ENCODE assay signal across 18 cellular contexts in genomic region chr1:44988531-44989156, GRCh38.
"Had no signal": no experiment of that assay in that cellular context is flagged by ENCODE, and none has a peak within 500 bp of the region (broad histone marks: within the 10 kb centered on the region; RNA-seq: fewer than 3 reads in every experiment).

No MANE protein-coding gene starts in this region.

- H3K9me3 Mint-ChIP-seq: activated CD4-positive, alpha-beta T cell treated with anti-CD3 and anti-CD28 coated beads, Interleukin-2, amount 10 ng/mL, durations not matched to agents 7 days and 5 days; activated naive CD4-positive, alpha-beta T cell treated with anti-CD3 and anti-CD28 coated beads, Interleukin-2, amount 50 U/mL, for 72 hours; effector memory CD8-positive, alpha-beta T cell; naive thymus-derived CD4-positive, alpha-beta T cell; stimulated activated naive B cell treated with anti-CD40 and anti-IgM and Interleukin-4, amounts not matched to agents 10 μg/mL and 1 μg/mL and 100 μg/mL, for 72 hours had no signal

- H3K27ac Mint-ChIP-seq: activated CD4-positive, alpha-beta T cell treated with anti-CD3 and anti-CD28 coated beads, Interleukin-2, amount 10 ng/mL, durations not matched to agents 7 days and 5 days; activated naive CD4-positive, alpha-beta T cell treated with anti-CD3 and anti-CD28 coated beads, Interleukin-2, amount 50 U/mL, for 72 hours; effector memory CD8-positive, alpha-beta T cell had no signal

- H3K36me3 ChIP-seq: cardiac muscle cell, esophagus squamous epithelium, left lung, spleen, thoracic aorta, upper lobe of right lung had no signal

- DNase-seq: activated CD4-positive, alpha-beta T cell treated with anti-CD3 and anti-CD28 coated beads, Interleukin-2, amount 10 ng/mL, durations not matched to agents 7 days and 5 days; activated gamma-delta T cell; amniotic stem cell; effector memory CD8-positive, alpha-beta T cell; esophagus squamous epithelium; heart right ventricle; left lung; mammary epithelial cell; naive thymus-derived CD4-positive, alpha-beta T cell; occipital lobe; retina; stimulated activated CD4-positive, alpha-beta T cell treated with anti-CD3 and anti-CD28 coated beads, Interleukin-4, amount 100 ng/mL, for 4 hours; stimulated activated naive B cell treated with anti-CD40 and anti-IgM and Interleukin-4, amounts not matched to agents 10 μg/mL and 1 μg/mL and 100 μg/mL, for 72 hours; upper lobe of right lung had no signal

- H3K36me3 Mint-ChIP-seq: naive thymus-derived CD4-positive, alpha-beta T cell had no signal

- H3K4me3 ChIP-seq: cardiac muscle cell, esophagus squamous epithelium, heart right ventricle, left lung, spleen, thoracic aorta, upper lobe of right lung had no signal

- H3K27me3 Mint-ChIP-seq: activated CD4-positive, alpha-beta T cell treated with anti-CD3 and anti-CD28 coated beads, Interleukin-2, amount 10 ng/mL, durations not matched to agents 7 days and 5 days; effector memory CD8-positive, alpha-beta T cell; stimulated activated naive B cell treated with anti-CD40 and anti-IgM and Interleukin-4, amounts not matched to agents 10 μg/mL and 1 μg/mL and 100 μg/mL, for 72 hours had no signal

- H3K27ac ChIP-seq: cardiac muscle cell, esophagus squamous epithelium, heart right ventricle, left lung, spleen, upper lobe of right lung had no signal

- H3K4me3 Mint-ChIP-seq: activated CD4-positive, alpha-beta T cell treated with anti-CD3 and anti-CD28 coated beads, Interleukin-2, amount 10 ng/mL, durations not matched to agents 7 days and 5 days; effector memory CD8-positive, alpha-beta T cell had no signal

- H3K9me3 ChIP-seq: esophagus squamous epithelium, heart right ventricle, left lung, spleen, thoracic aorta, upper lobe of right lung had no signal

- ATAC-seq: activated naive CD4-positive, alpha-beta T cell treated with anti-CD3 and anti-CD28 coated beads, Interleukin-2, amount 50 U/mL, for 72 hours; effector memory CD8-positive, alpha-beta T cell; heart right ventricle; left lung; naive thymus-derived CD4-positive, alpha-beta T cell; stimulated activated naive B cell treated with anti-CD40 and anti-IgM and Interleukin-4, amounts not matched to agents 10 μg/mL and 1 μg/mL and 100 μg/mL, for 72 hours; upper lobe of right lung had no signal

- H3K27me3 ChIP-seq: cardiac muscle cell, esophagus squamous epithelium, heart right ventricle, left lung, spleen, upper lobe of right lung had no signal
